ENCODE assay signal across 9 cellular contexts in the genomic region with DNA sequence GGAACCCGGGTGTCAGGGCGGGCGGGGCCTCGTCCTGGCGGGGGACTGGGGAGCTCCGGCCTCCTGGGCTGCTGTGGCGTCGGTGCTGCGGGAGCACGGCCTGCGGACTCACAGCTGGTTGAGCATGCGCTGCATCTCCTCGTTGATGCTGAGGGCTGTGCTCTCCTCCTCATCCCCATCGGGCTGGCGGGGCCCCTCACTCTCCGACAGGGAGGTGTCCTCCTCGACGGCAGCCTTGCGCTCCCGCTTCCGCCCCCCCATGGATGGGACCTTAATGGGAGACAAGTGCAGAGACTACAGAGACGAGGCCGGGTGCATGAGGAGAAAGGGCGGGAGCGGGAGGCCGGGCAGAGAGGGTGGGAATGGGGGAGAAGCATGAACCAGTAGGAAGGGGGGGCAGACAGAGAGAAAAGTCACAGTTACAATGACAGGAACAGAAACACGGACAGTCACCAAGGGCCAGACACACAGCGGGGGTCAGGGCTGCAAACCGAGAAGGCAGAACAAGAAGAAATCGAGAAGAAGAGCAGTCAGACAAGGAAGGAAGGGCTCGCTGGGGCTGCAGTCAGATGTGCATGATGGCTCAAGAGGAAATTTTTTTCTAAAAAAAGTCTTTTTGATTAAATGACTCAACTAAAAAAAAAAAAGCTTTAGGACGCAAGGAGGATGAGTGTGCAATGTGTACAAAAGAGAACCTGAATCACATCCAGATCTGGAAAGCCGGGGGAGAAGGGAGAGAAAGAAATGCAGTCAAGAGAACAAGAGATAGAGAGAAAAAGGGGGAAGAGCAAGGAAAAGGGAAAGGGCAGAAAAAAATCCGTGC. TPM values are rescaled to one million over a fixed set of nuclear protein-coding genes. Genes with fewer than 3 reads are reported as not detected.
DNase-seq lines count a peak whose midpoint lies in the region; FAIRE-seq and TF ChIP-seq lines count a peak whose summit lies in the region.
"Had no signal": no experiment of that assay in that cellular context is flagged by ENCODE, and none has a peak within 500 bp of the region (broad histone marks: within the 10 kb centered on the region; RNA-seq: fewer than 3 reads in every experiment).

No MANE protein-coding gene starts in this region.

- H4K20me1 ChIP-seq in astrocyte (ENCODE audit: insufficient read depth, low read length): peaks cover 18% of the 10 kb centered on the region

- no peak for TF ChIP-seq EP300 in suprapubic skin (IDR thresholded peaks at IDR 0.05)

- H3K4me1 Mint-ChIP-seq in astrocyte (ENCODE audit: low read depth, unreplicated experiment): peaks cover 47% of the 10 kb centered on the region

- TF ChIP-seq POLR2A in suprapubic skin (IDR thresholded peaks at IDR 0.05) (no peak), H54 (IDR thresholded peaks at IDR 0.05; ENCODE audit: low read depth, low read length) (no peak)

- H3K9me3 Mint-ChIP-seq in astrocyte (ENCODE audit: unreplicated experiment): no peaks in the 10 kb centered on the region

- H3K9me3 ChIP-seq in astrocyte (ENCODE audit: insufficient read depth, low read depth, low read length) (no peaks in the 10 kb centered on the region), suprapubic skin (no peaks in the 10 kb centered on the region)

- H3K4me3 ChIP-seq in astrocyte (ENCODE audit: insufficient read depth, low read depth, low read length): peak overlapping the region; percentile 22
- H3K4me3 ChIP-seq in suprapubic skin: no peak overlapping the region
- H3K4me3 ChIP-seq: cardiac muscle cell had no signal

- H3K79me2 ChIP-seq in astrocyte (ENCODE audit: insufficient read depth, low read length): peaks cover 68% of the 10 kb centered on the region

- peak overlapping the region; percentile 79 for H3K9ac ChIP-seq in astrocyte (ENCODE audit: low read length)

- H3K27me3 ChIP-seq in astrocyte (ENCODE audit: insufficient read depth, low read length): no peaks in the 10 kb centered on the region
- no peaks in the 10 kb centered on the region for H3K27me3 ChIP-seq in suprapubic skin
- H3K27me3 ChIP-seq: cardiac muscle cell had no signal

- DNase-seq in LHCN-M2 (ENCODE audit: low read depth): peak; percentile 84
- DNase-seq in astrocyte (ENCODE audit: low read depth): peak; percentile 78
- peak; percentile 77 for DNase-seq in hepatic stellate cell (ENCODE audit: low spot score)
- no peak for DNase-seq in suprapubic skin (ENCODE audit: low spot score in 2 of 2)
- DNase-seq in DMS53 treated with DMSO at 0.1 percent for 48 hours (lab: John Stamatoyannopoulos, UW; ENCODE audit: unreplicated experiment): no peak
- DNase-seq in H54 (ENCODE audit: insufficient read length, low spot score): no peak
- no peak for DNase-seq in HT-29 (ENCODE audit: low spot score)
- DNase-seq: T-helper 9 cell had no signal

- H3K27ac ChIP-seq in astrocyte (ENCODE audit: low read depth, low read length): peak overlapping the region; percentile 88
- peak overlapping the region; percentile 28 for H3K27ac ChIP-seq in suprapubic skin
- H3K27ac ChIP-seq: cardiac muscle cell had no signal

- H3K4me3 Mint-ChIP-seq in astrocyte (ENCODE audit: unreplicated experiment): peak overlapping the region; percentile 0

- H2AFZ ChIP-seq in astrocyte (ENCODE audit: low read depth, low read length): no peak overlapping the region

- H3K36me3 ChIP-seq in astrocyte (ENCODE audit: insufficient read depth, low read length) (peaks cover 13% of the 10 kb centered on the region), suprapubic skin (peaks cover 20% of the 10 kb centered on the region)

- H3K27me3 Mint-ChIP-seq in astrocyte (ENCODE audit: low read depth, unreplicated experiment): no peaks in the 10 kb centered on the region

- FAIRE-seq in astrocyte (lab: Jason Lieb, UNC): peak; percentile 69
- FAIRE-seq in H54 (lab: Jason Lieb, UNC): no peak

- peak overlapping the region; percentile 86 for H3K27ac Mint-ChIP-seq in astrocyte (ENCODE audit: unreplicated experiment)

- H3K4me1 ChIP-seq in astrocyte (ENCODE audit: insufficient read depth, low read length) (peaks cover 69% of the 10 kb centered on the region), suprapubic skin (peaks cover 53% of the 10 kb centered on the region)

- TF ChIP-seq CTCF in astrocyte (IDR thresholded peaks at IDR 0.05; ENCODE audit: insufficient read depth, low read depth, low read length) (no peak), suprapubic skin (IDR thresholded peaks at IDR 0.05) (no peak)

- 80% methylated on average over 16 of the region's 34 CpGs for WGBS in suprapubic skin

- H3K4me2 ChIP-seq in astrocyte (ENCODE audit: low read length): peak overlapping the region; percentile 82

- H3K36me3 Mint-ChIP-seq in astrocyte (ENCODE audit: low read depth, unreplicated experiment): peaks cover 17% of the 10 kb centered on the region

RNA-seq across cellular contexts. Expression of a gene that starts 7.1 kb away (rescaled TPM):
- total RNA-seq in LHCN-M2 (2014; rRNA removed): 105 and 121 TPM in 2 replicates
- polyA plus RNA-seq in LHCN-M2 (2012): 64.6 TPM
- 18.8 and 20.8 TPM in 2 replicates for total RNA-seq in astrocyte
- total RNA-seq in suprapubic skin: 1 to 10 TPM; 1.9 to 5.8 (median 4.3) TPM
- 0.37 and 0.41 TPM in 2 replicates for total RNA-seq in HT-29 (2014; rRNA removed; shearing (Covaris generic))

RNA-seq across cellular contexts. Expression of a gene that starts 14.4 kb away (rescaled TPM):
- total RNA-seq in LHCN-M2 (2014; rRNA removed): 10,802 and 11,796 TPM in 2 replicates
- polyA plus RNA-seq in LHCN-M2 (2012): 16,196 TPM
- 5,151 and 5,167 TPM in 2 replicates for total RNA-seq in astrocyte
- total RNA-seq in suprapubic skin: 1,000 to 10,000 TPM; 1,442 to 2,828 (median 1,967) TPM
- 6,490 and 6,870 TPM in 2 replicates for total RNA-seq in HT-29 (2014; rRNA removed; shearing (Covaris generic))

RNA-seq across cellular contexts. Expression of a gene that starts 19.3 kb away (rescaled TPM):
- total RNA-seq in LHCN-M2 (2014; rRNA removed): 88.9 and 101 TPM in 2 replicates
- polyA plus RNA-seq in LHCN-M2 (2012): 27.3 TPM
- 53.1 and 66.8 TPM in 2 replicates for total RNA-seq in astrocyte
- 10 to 100 TPM; 34.6 to 62.2 (median 42.3) TPM for total RNA-seq in suprapubic skin
- 73.5 and 74.9 TPM in 2 replicates for total RNA-seq in HT-29 (2014; rRNA removed; shearing (Covaris generic))

RNA-seq across cellular contexts. Expression of a gene that starts 54.9 kb away (rescaled TPM):
- total RNA-seq in LHCN-M2 (2014; rRNA removed): 93.5 and 112 TPM in 2 replicates
- polyA plus RNA-seq in LHCN-M2 (2012): 45.5 TPM
- 18.6 and 21.1 TPM in 2 replicates for total RNA-seq in astrocyte
- 10 to 100 TPM; 22.6 to 43.2 (median 31.0) TPM for total RNA-seq in suprapubic skin
- 115 and 141 TPM in 2 replicates for total RNA-seq in HT-29 (2014; rRNA removed; shearing (Covaris generic))

RNA-seq across cellular contexts. Expression of a gene that starts 55.7 kb away (rescaled TPM):
- 113 and 124 TPM in 2 replicates for total RNA-seq in LHCN-M2 (2014; rRNA removed)
- polyA plus RNA-seq in LHCN-M2 (2012): 356 TPM
- 192 and 202 TPM in 2 replicates for total RNA-seq in astrocyte
- total RNA-seq in suprapubic skin: 10 to 100 TPM; 28.0 to 42.2 (median 37.9) TPM
- total RNA-seq in HT-29 (2014; rRNA removed; shearing (Covaris generic)): 144 and 147 TPM in 2 replicates

Comparison
In these comparisons a context has a peak if more than half of its experiments do, and no peak if none do; other contexts are left out.
1. DNase-seq: peak in LHCN-M2 (single experiment), astrocyte (single experiment) and hepatic stellate cell (single experiment); none in suprapubic skin (0 of 2), DMS53 treated with DMSO at 0.1 percent for 48 hours (single experiment), H54 (single experiment) and HT-29 (single experiment).